ENCODE assay signal across 26 cellular contexts in genomic region chr21:45932922-45933502, GRCh38. TPM values are rescaled to one million over a fixed set of nuclear protein-coding genes. Genes with fewer than 3 reads are reported as not detected.
A peak's percentile ranks its signal among the peaks of the same experiment; 100 is the strongest.
DNase-seq lines count a peak whose midpoint lies in the region; TF ChIP-seq lines count a peak whose summit lies in the region.
"Had no signal": no experiment of that assay in that cellular context is flagged by ENCODE, and none has a peak within 500 bp of the region (broad histone marks: within the 10 kb centered on the region; RNA-seq: fewer than 3 reads in every experiment).

No MANE protein-coding gene starts in this region.

- H4K20me1 ChIP-seq in OCI-LY7 (ENCODE audit: insufficient read depth, low read length), result no peaks in the 10 kb centered on the region

- no peaks in the 10 kb centered on the region for H3K4me1 ChIP-seq in OCI-LY7 (ENCODE audit: insufficient read depth, low read length, poor library complexity, severe bottlenecking)
- H3K4me1 ChIP-seq: BE2C had no signal

- CTCF ChIA-PET in activated naive CD4-positive, alpha-beta T cell treated with anti-CD3 and anti-CD28 coated beads for 36 hours (lab: Charles Lee), result interaction anchor here (0.7 kb wide), 1 partner anchor 312 kb away, joined by 4 read pairs; no protein-coding TSS in a partner anchor
- CTCF ChIA-PET in OCI-LY7 (lab: Charles Lee; ENCODE audit: unreplicated experiment), result no interaction called here

- no peaks in the 10 kb centered on the region for H3K9me3 Mint-ChIP-seq in activated naive CD4-positive, alpha-beta T cell treated with anti-CD3 and anti-CD28 coated beads for 36 hours
- H3K9me3 Mint-ChIP-seq in glutamatergic neuron (ENCODE audit: unreplicated experiment), result peaks cover 21% of the 10 kb centered on the region
- H3K9me3 Mint-ChIP-seq: CD8-positive, alpha-beta memory T cell had no signal

- no peak overlapping the region for H3K4me3 ChIP-seq in OCI-LY7 (ENCODE audit: low read depth, low read length, poor library complexity, severe bottlenecking)
- H3K4me3 ChIP-seq: SK-N-MC had no signal

- POLR2A ChIA-PET in OCI-LY7 (lab: Charles Lee), result no interaction called here

- intact Hi-C loops in activated naive CD4-positive, alpha-beta T cell treated with anti-CD3 and anti-CD28 coated beads for 36 hours (cut with micrococcal nuclease), result no loop called here
- intact Hi-C loops in OCI-LY7 (cut with micrococcal nuclease; ENCODE audit: unreplicated experiment), result no loop called here

- H2AFZ ChIP-seq in OCI-LY7 (ENCODE audit: low read length), result no peak overlapping the region

- H3K9me3 ChIP-seq in OCI-LY7 (ENCODE audit: low read length), result no peaks in the 10 kb centered on the region

- peak; percentile 29 for DNase-seq in activated CD4-positive, alpha-beta T cell treated with anti-CD3 and anti-CD28 coated beads for 48 hours
- no peak for DNase-seq in activated CD4-positive, alpha-beta T cell treated with anti-CD3 and anti-CD28 coated beads, Interleukin-2, amount 50 U/mL, for 4 hours
- DNase-seq in activated naive CD4-positive, alpha-beta T cell treated with anti-CD3 and anti-CD28 coated beads for 36 hours, result peak; percentile 24
- no peak for DNase-seq in activated naive CD4-positive, alpha-beta T cell treated with anti-CD3 and anti-CD28 coated beads, Interleukin-2, amount 50 U/mL, for 16 hours
- peak; percentile 12 for DNase-seq in OCI-LY7 (ENCODE audit: low spot score)
- no peak for DNase-seq in glutamatergic neuron
- DNase-seq in NCI-H226, result no peak
- DNase-seq in HUDEP-2 (lab: John Stamatoyannopoulos, UW; ENCODE audit: unreplicated experiment in 76 of 76), result no peak
- DNase-seq: 8988T; ACHN; BE2C; CD8-positive, alpha-beta memory T cell; DMS 273 treated with DMSO at 0.1 percent for 48 hours; DMS79; EL; GDM1; KBM-7; NCI-H1105 treated with DMSO at 0.1 percent for 48 hours; NCI-H146; NCI-H1930; NCI-H2107; NCI-H446 treated with DMSO at 0.1 percent for 48 hours; NCI-H526 treated with DMSO at 0.1 percent for 48 hours; SHP77 treated with DMSO at 0.1 percent for 48 hours had no signal

- H3K36me3 ChIP-seq in OCI-LY7 (ENCODE audit: insufficient read depth, low read length), result no peaks in the 10 kb centered on the region

- no peaks in the 10 kb centered on the region for H3K27me3 Mint-ChIP-seq in activated naive CD4-positive, alpha-beta T cell treated with anti-CD3 and anti-CD28 coated beads for 36 hours (ENCODE audit: low read depth)
- H3K27me3 Mint-ChIP-seq in glutamatergic neuron (ENCODE audit: unreplicated experiment), result peaks cover 9% of the 10 kb centered on the region

- no peak overlapping the region for H3K27ac ChIP-seq in OCI-LY7 (ENCODE audit: low read depth, low read length, poor library complexity, severe bottlenecking)
- H3K27ac ChIP-seq: SK-N-MC had no signal

- no peaks in the 10 kb centered on the region for H3K9me2 ChIP-seq in OCI-LY7 (ENCODE audit: insufficient read depth, low read length)

- no peak for TF ChIP-seq CTCF in OCI-LY7 (conservative IDR thresholded peaks at IDR 0.05; ENCODE audit: low read length)
- TF ChIP-seq CTCF in glutamatergic neuron (IDR thresholded peaks at IDR 0.05; ENCODE audit: partially characterized antibody, unreplicated experiment), result no peak

- no peak overlapping the region for H3K27ac Mint-ChIP-seq in activated naive CD4-positive, alpha-beta T cell treated with anti-CD3 and anti-CD28 coated beads for 36 hours
- no peak overlapping the region for H3K27ac Mint-ChIP-seq in glutamatergic neuron (ENCODE audit: unreplicated experiment)
- H3K27ac Mint-ChIP-seq: CD14-positive monocyte had no signal

- no peaks in the 10 kb centered on the region for H3K79me2 ChIP-seq in OCI-LY7 (ENCODE audit: insufficient read depth, low read depth, low read length)

- H3K4me2 ChIP-seq in OCI-LY7 (ENCODE audit: low read length), result no peak overlapping the region

- no peak overlapping the region for H3K4me3 Mint-ChIP-seq in activated naive CD4-positive, alpha-beta T cell treated with anti-CD3 and anti-CD28 coated beads for 36 hours
- H3K4me3 Mint-ChIP-seq in glutamatergic neuron (ENCODE audit: unreplicated experiment), result peak overlapping the region; percentile 52
- H3K4me3 Mint-ChIP-seq: CD14-positive monocyte; CD8-positive, alpha-beta memory T cell had no signal

- BruUV-seq in OCI-LY7 (replicated peaks; lab: Mats Ljungman, UMichigan), result no TSS peak

- H3K4me1 Mint-ChIP-seq in activated naive CD4-positive, alpha-beta T cell treated with anti-CD3 and anti-CD28 coated beads for 36 hours (ENCODE audit: low read depth), result no peaks in the 10 kb centered on the region
- no peaks in the 10 kb centered on the region for H3K4me1 Mint-ChIP-seq in glutamatergic neuron (ENCODE audit: low read depth, unreplicated experiment)
- H3K4me1 Mint-ChIP-seq: CD14-positive monocyte; CD8-positive, alpha-beta memory T cell had no signal

- no peaks in the 10 kb centered on the region for H3K36me3 Mint-ChIP-seq in activated naive CD4-positive, alpha-beta T cell treated with anti-CD3 and anti-CD28 coated beads for 36 hours (ENCODE audit: low read depth)
- H3K36me3 Mint-ChIP-seq in glutamatergic neuron (ENCODE audit: unreplicated experiment), result peaks cover 50% of the 10 kb centered on the region
- H3K36me3 Mint-ChIP-seq: CD14-positive monocyte; CD8-positive, alpha-beta memory T cell had no signal

RNA-seq across cellular contexts. Expression of gene COL6A1, which starts 48.6 kb away (rescaled TPM):
- 1 to 10 TPM in 1 of 2 experiments, under 1 TPM in 1; 0.74 to 1.6 TPM for total RNA-seq in activated naive CD4-positive, alpha-beta T cell treated with anti-CD3 and anti-CD28 coated beads for 36 hours
- not detected in 2 replicates for total RNA-seq in OCI-LY7 (2014; rRNA removed; shearing (Covaris generic))
- total RNA-seq in OCI-LY7 (2022), result not detected in 2 replicates
- 407 TPM for total RNA-seq in glutamatergic neuron (ENCODE audit: unreplicated experiment)

Comparison
In these comparisons a context has a peak if more than half of its experiments do, and no peak if none do; other contexts are left out.
1. DNase-seq: peak in activated CD4-positive, alpha-beta T cell treated with anti-CD3 and anti-CD28 coated beads for 48 hours (single experiment), activated naive CD4-positive, alpha-beta T cell treated with anti-CD3 and anti-CD28 coated beads for 36 hours (single experiment) and OCI-LY7 (single experiment); none in activated CD4-positive, alpha-beta T cell treated with anti-CD3 and anti-CD28 coated beads, Interleukin-2, amount 50 U/mL, for 4 hours (0 of 2), activated naive CD4-positive, alpha-beta T cell treated with anti-CD3 and anti-CD28 coated beads, Interleukin-2, amount 50 U/mL, for 16 hours (single experiment), glutamatergic neuron (single experiment), NCI-H226 (single experiment) and HUDEP-2 (0 of 76).
2. RNA of gene COL6A1, which starts 48.6 kb away (total RNA-seq): 407 TPM in glutamatergic neuron (single experiment); 0.74 to 1.6 TPM in activated naive CD4-positive, alpha-beta T cell treated with anti-CD3 and anti-CD28 coated beads for 36 hours and not detected in OCI-LY7; every median in the first group is over 100 times any median in the second.